Comparison of ENCODE assay signal across 2 cellular contexts in genomic region chr11:86547727-86548126, GRCh38.
TF ChIP-seq lines count a peak whose summit lies in the region.

No MANE protein-coding gene starts in this region.

TF ChIP-seq in SK-N-SH, 30 proteins besides CTCF, POLR2A, EP300 and RAD21 (continued from another document):
- TF ChIP-seq MAX (IDR thresholded peaks at IDR 0.05; ENCODE audit: low read depth): no peak
- no peak for TF ChIP-seq POLR2AphosphoS5 (IDR thresholded peaks at IDR 0.05; ENCODE audit: low read depth, low read length)
- no peak for TF ChIP-seq ELF1 (IDR thresholded peaks at IDR 0.05)
- no peak for TF ChIP-seq TAF1 (IDR thresholded peaks at IDR 0.05; ENCODE audit: borderline replicate concordance, low read depth, low read length)
- no peak for TF ChIP-seq NRF1 (IDR thresholded peaks at IDR 0.05; ENCODE audit: low read depth, low read length)
- no peak for TF ChIP-seq SMC3 (IDR thresholded peaks at IDR 0.05; ENCODE audit: low read depth, low read length)
- TF ChIP-seq MXI1 (IDR thresholded peaks at IDR 0.05; ENCODE audit: low read depth, low read length): no peak
- TF ChIP-seq USF1 (IDR thresholded peaks at IDR 0.05; ENCODE audit: borderline replicate concordance, low read depth): no peak
- TF ChIP-seq RFX5 (IDR thresholded peaks at IDR 0.05; ENCODE audit: low read length): no peak
- TF ChIP-seq IRF3 (IDR thresholded peaks at IDR 0.05; ENCODE audit: low read depth, low read length): no peak
- TF ChIP-seq MEF2A (IDR thresholded peaks at IDR 0.05; ENCODE audit: borderline replicate concordance, low read depth): no peak
TF ChIP-seq in SK-N-SH: peak in this region for 0.

TF ChIP-seq in SK-N-SH treated with all-trans-retinoic acid at 6 μM for 48 hours, 23 proteins besides CTCF, POLR2A, EP300 and RAD21 (continued from another document):
- TF ChIP-seq CREB5 (CRISPR knock-in tag; IDR thresholded peaks at IDR 0.05; ENCODE audit: low read depth) (no peak), ZNF8 (CRISPR knock-in tag; IDR thresholded peaks at IDR 0.05) (no peak), GLIS3 (CRISPR knock-in tag; IDR thresholded peaks at IDR 0.05) (no peak), CSDC2 (CRISPR knock-in tag; IDR thresholded peaks at IDR 0.05) (no peak), ISL1 (CRISPR knock-in tag; IDR thresholded peaks at IDR 0.05) (no peak), TOX (CRISPR knock-in tag; IDR thresholded peaks at IDR 0.05; ENCODE audit: borderline replicate concordance) (no peak), ZC3H10 (CRISPR knock-in tag; IDR thresholded peaks at IDR 0.05) (no peak), RARB (CRISPR knock-in tag; IDR thresholded peaks at IDR 0.05) (no peak), POU6F1 (CRISPR knock-in tag; IDR thresholded peaks at IDR 0.05; ENCODE audit: borderline replicate concordance, low read depth) (no peak)
